14 cellular contexts compared by ENCODE assay signal in genomic region chr1:21239181-21239580, GRCh38. TPM values are rescaled to one million over a fixed set of nuclear protein-coding genes. Genes with fewer than 3 reads are reported as not detected.
DNase-seq lines count a peak whose midpoint lies in the region; TF ChIP-seq lines count a peak whose summit lies in the region.
"Had no signal": no experiment of that assay in that cellular context is flagged by ENCODE, and none has a peak within 500 bp of the region (broad histone marks: within the 10 kb centered on the region; RNA-seq: fewer than 3 reads in every experiment).

No MANE protein-coding gene starts in this region.

- H3K27ac Mint-ChIP-seq in brain (peak overlapping the region; percentile 25 to 56 (median 31)), progenitor cell of endocrine pancreas (peak overlapping the region; percentile 83), endothelial cell (ENCODE audit: unreplicated experiment) (no peak overlapping the region)
- H3K27ac Mint-ChIP-seq: activated B cell treated with CpG ODN at 0.5 μM for 24 hours had no signal

- DNase-seq in GM13977 (ENCODE audit: low spot score) (peak; percentile 51), NB4 (ENCODE audit: low read depth) (peak; percentile 33), progenitor cell of endocrine pancreas (ENCODE audit: low spot score, unreplicated experiment) (no peak), endothelial cell (ENCODE audit: low spot score) (no peak), HPDE6-E6E7 (ENCODE audit: extremely low spot score) (no peak), NCI-H2081 (lab: John Stamatoyannopoulos, UW) (no peak), NOMO-1 (lab: John Stamatoyannopoulos, UW; ENCODE audit: unreplicated experiment in 2 of 2) (no peak)
- DNase-seq: activated B cell treated with CpG ODN at 0.5 μM for 24 hours; C1 segment of cervical spinal cord; hippocampal formation; naive thymus-derived CD8-positive, alpha-beta T cell; NCI-H226; stimulated activated CD4-positive, alpha-beta T cell treated with anti-CD3 and anti-CD28 coated beads, Interleukin-2, amount 100 ng/mL, for 48 hours had no signal

- H3K4me3 Mint-ChIP-seq in brain: no peak overlapping the region
- H3K4me3 Mint-ChIP-seq in progenitor cell of endocrine pancreas (ENCODE audit: low read depth): no peak overlapping the region
- no peak overlapping the region for H3K4me3 Mint-ChIP-seq in endothelial cell (ENCODE audit: unreplicated experiment)
- H3K4me3 Mint-ChIP-seq: activated B cell treated with CpG ODN at 0.5 μM for 24 hours; naive thymus-derived CD8-positive, alpha-beta T cell had no signal

- no peak for TF ChIP-seq POLR2A in NB4 (IDR thresholded peaks at IDR 0.05; ENCODE audit: extremely low read depth, insufficient read length)

- H3K4me3 ChIP-seq in NB4 (ENCODE audit: low read depth, low read length): no peak overlapping the region

- H3K36me3 Mint-ChIP-seq in brain: peaks cover 27% of the 10 kb centered on the region
- H3K36me3 Mint-ChIP-seq in progenitor cell of endocrine pancreas (ENCODE audit: insufficient read depth): peaks cover 33% of the 10 kb centered on the region
- H3K36me3 Mint-ChIP-seq in endothelial cell (ENCODE audit: low read depth, unreplicated experiment): peaks cover 43% of the 10 kb centered on the region

- H3K27me3 Mint-ChIP-seq in brain (peaks cover 3% of the 10 kb centered on the region), progenitor cell of endocrine pancreas (no peaks in the 10 kb centered on the region), endothelial cell (ENCODE audit: unreplicated experiment) (no peaks in the 10 kb centered on the region)
- H3K27me3 Mint-ChIP-seq: activated B cell treated with CpG ODN at 0.5 μM for 24 hours; naive thymus-derived CD8-positive, alpha-beta T cell had no signal

- in situ Hi-C loops in GM13977 (cut with MboI; ENCODE audit: low pct_unique_long_range_greater_than_20kb, low sequenced_read_pairs, unreplicated experiment): no loop called here

- H3K9me3 Mint-ChIP-seq in brain (no peaks in the 10 kb centered on the region), progenitor cell of endocrine pancreas (ENCODE audit: low read depth) (no peaks in the 10 kb centered on the region), endothelial cell (ENCODE audit: unreplicated experiment) (no peaks in the 10 kb centered on the region)
- H3K9me3 Mint-ChIP-seq: activated B cell treated with CpG ODN at 0.5 μM for 24 hours; naive thymus-derived CD8-positive, alpha-beta T cell had no signal

- no peak for TF ChIP-seq CTCF in GM13977 (IDR thresholded peaks at IDR 0.05; ENCODE audit: extremely low read depth, insufficient read depth, missing control alignments)
- no peak for TF ChIP-seq CTCF in NB4 (IDR thresholded peaks at IDR 0.05; ENCODE audit: low read depth, low read length)
- no peak for TF ChIP-seq CTCF in brain (conservative IDR thresholded peaks at IDR 0.05)
- TF ChIP-seq CTCF in progenitor cell of endocrine pancreas (IDR thresholded peaks at IDR 0.05; ENCODE audit: unreplicated experiment): no peak
- no peak for TF ChIP-seq CTCF in endothelial cell (IDR thresholded peaks at IDR 0.05; ENCODE audit: unreplicated experiment)

- peaks cover 30% of the 10 kb centered on the region for H3K4me1 Mint-ChIP-seq in brain
- H3K4me1 Mint-ChIP-seq in progenitor cell of endocrine pancreas (ENCODE audit: low read depth): peaks cover 8% of the 10 kb centered on the region
- no peaks in the 10 kb centered on the region for H3K4me1 Mint-ChIP-seq in endothelial cell (ENCODE audit: unreplicated experiment)
- H3K4me1 Mint-ChIP-seq: activated B cell treated with CpG ODN at 0.5 μM for 24 hours; naive thymus-derived CD8-positive, alpha-beta T cell had no signal

RNA-seq across cellular contexts. Expression of gene ECE1, which starts 51.1 kb away (rescaled TPM):
- polyA plus RNA-seq in brain (ENCODE audit: insufficient read depth, low read depth, low replicate concordance): 70.1 TPM
- total RNA-seq in progenitor cell of endocrine pancreas: 200 and 217 TPM in 2 replicates
- total RNA-seq in endothelial cell (ENCODE audit: unreplicated experiment): 328 TPM

Comparison
In these comparisons a context has a peak if more than half of its experiments do, and no peak if none do; other contexts are left out.
1. DNase-seq: peak in GM13977 (single experiment) and NB4 (single experiment); none in progenitor cell of endocrine pancreas (single experiment), endothelial cell (single experiment), HPDE6-E6E7 (single experiment), NCI-H2081 (0 of 2) and NOMO-1 (0 of 2).